ENCODE assay signal across 38 cellular contexts in genomic region chr15:28013976-28014375, GRCh38.
"Had no signal": no experiment of that assay in that cellular context is flagged by ENCODE, and none has a peak within 500 bp of the region (broad histone marks: within the 10 kb centered on the region; RNA-seq: fewer than 3 reads in every experiment).

No MANE protein-coding gene starts in this region.

- H3K27me3 Mint-ChIP-seq: activated B cell treated with CpG ODN at 0.5 μM for 24 hours; activated CD4-positive, alpha-beta memory T cell treated with anti-CD3 and anti-CD28 coated beads for 36 hours; activated CD4-positive, alpha-beta T cell treated with anti-CD3 and anti-CD28 coated beads, Interleukin-2, amount 10 ng/mL, durations not matched to agents 24 days and 14 days; activated naive CD8-positive, alpha-beta T cell treated with anti-CD3 and anti-CD28 coated beads for 36 hours had no signal

- H3K4me3 Mint-ChIP-seq: activated B cell treated with CpG ODN at 0.5 μM for 24 hours; activated CD4-positive, alpha-beta memory T cell treated with anti-CD3 and anti-CD28 coated beads for 36 hours; activated CD4-positive, alpha-beta T cell treated with anti-CD3 and anti-CD28 coated beads, Interleukin-2, amount 10 ng/mL, durations not matched to agents 24 days and 14 days; activated naive CD4-positive, alpha-beta T cell treated with anti-CD3 and anti-CD28 coated beads for 36 hours; activated naive CD8-positive, alpha-beta T cell treated with anti-CD3 and anti-CD28 coated beads for 36 hours; activated T-cell treated with anti-CD3 and anti-CD28 coated beads, Interleukin-2, amount 50 U/mL, for 4 hours; activated T-cell treated with anti-CD3 and anti-CD28 coated beads, Interleukin-2, amount 50 U/mL, for 72 hours; activated T-helper 1 cell treated with anti-CD3 and anti-CD28 coated beads, Interleukin-12 subunit alpha, Interleukin-12 subunit beta, Interleukin-2, Interleukin-4 antibody, amounts not matched to agents 30 ng/mL and 10 ng/mL and 1 ng/mL, durations not matched to agents 14 hours and 24 hours and 36 hours; activated T-helper 17 cell treated with anti-CD3 and anti-CD28 coated beads, Interleukin-2, amount 50 U/mL, for 72 hours; central memory CD8-positive, alpha-beta T cell; T-helper 1 cell treated with Interleukin-12 subunit alpha and Interleukin-12 subunit beta and Interleukin-4 antibody, amounts not matched to agents 30 μg/mL and 1 μg/mL, for 36 hours; T-helper 2 cell treated with Interferon-gamma antibody and Interleukin-4, amounts not matched to agents 5 μg/mL and 100 μg/mL, for 36 hours had no signal

- H3K27ac Mint-ChIP-seq: activated B cell treated with CpG ODN at 0.5 μM for 24 hours; activated CD4-positive, alpha-beta memory T cell treated with anti-CD3 and anti-CD28 coated beads for 36 hours; activated CD4-positive, alpha-beta T cell treated with anti-CD3 and anti-CD28 coated beads, Interleukin-2, amount 10 ng/mL, durations not matched to agents 24 days and 14 days; activated naive CD4-positive, alpha-beta T cell treated with anti-CD3 and anti-CD28 coated beads for 36 hours; activated naive CD8-positive, alpha-beta T cell treated with anti-CD3 and anti-CD28 coated beads for 36 hours; activated T-cell treated with anti-CD3 and anti-CD28 coated beads, Interleukin-2, amount 50 U/mL, for 72 hours; activated T-helper 1 cell treated with anti-CD3 and anti-CD28 coated beads, Interleukin-12 subunit alpha, Interleukin-12 subunit beta, Interleukin-2, Interleukin-4 antibody, amounts not matched to agents 30 ng/mL and 10 ng/mL and 1 ng/mL, durations not matched to agents 14 hours and 24 hours and 36 hours; activated T-helper 17 cell treated with anti-CD3 and anti-CD28 coated beads, Interleukin-2, amount 50 U/mL, for 72 hours; T-helper 1 cell treated with Interleukin-12 subunit alpha and Interleukin-12 subunit beta and Interleukin-4 antibody, amounts not matched to agents 30 μg/mL and 1 μg/mL, for 36 hours; T-helper 2 cell treated with Interferon-gamma antibody and Interleukin-4, amounts not matched to agents 5 μg/mL and 100 μg/mL, for 36 hours had no signal

- H3K4me1 ChIP-seq: adrenal gland, body of pancreas, breast epithelium had no signal

- H3K36me3 Mint-ChIP-seq: activated CD4-positive, alpha-beta memory T cell treated with anti-CD3 and anti-CD28 coated beads for 36 hours; activated naive CD4-positive, alpha-beta T cell treated with anti-CD3 and anti-CD28 coated beads, Interleukin-2, amount 50 U/mL, for 72 hours; activated naive CD8-positive, alpha-beta T cell treated with anti-CD3 and anti-CD28 coated beads for 36 hours had no signal

- H3K27me3 ChIP-seq: adrenal gland, body of pancreas, brain microvascular endothelial cell, breast epithelium had no signal

- FAIRE-seq: astrocyte, TTC549 had no signal

- ATAC-seq: activated naive CD4-positive, alpha-beta T cell treated with anti-CD3 and anti-CD28 coated beads, Interleukin-2, amount 50 U/mL, for 72 hours; activated T-cell treated with anti-CD3 and anti-CD28 coated beads, Interleukin-2, amount 50 U/mL, for 4 hours; activated T-cell treated with anti-CD3 and anti-CD28 coated beads, Interleukin-2, amount 50 U/mL, for 72 hours; activated T-helper 17 cell treated with anti-CD3 and anti-CD28 coated beads, Interleukin-2, amount 50 U/mL, for 72 hours; body of pancreas had no signal

- DNase-seq: activated B cell treated with CpG ODN at 0.5 μM for 24 hours; activated CD4-positive, alpha-beta memory T cell treated with anti-CD3 and anti-CD28 coated beads for 36 hours; activated CD4-positive, alpha-beta T cell treated with anti-CD3 and anti-CD28 coated beads for 4 hours; activated CD4-positive, alpha-beta T cell treated with anti-CD3 and anti-CD28 coated beads, Interleukin-2, amount 10 ng/mL, durations not matched to agents 24 days and 14 days; activated CD4-positive, alpha-beta T cell treated with anti-CD3 and anti-CD28 coated beads, Interleukin-2, amount 50 U/mL, for 1 hour; activated CD4-positive, alpha-beta T cell treated with anti-CD3 and anti-CD28 coated beads, Interleukin-2, amount 50 U/mL, for 4 hours; activated CD4-positive, CD25-positive, alpha-beta regulatory T cell treated with anti-CD3 and anti-CD28 coated beads, Interleukin-2, amount 50 U/mL, for 72 hours; activated CD8-positive, alpha-beta memory T cell treated with anti-CD3 and anti-CD28 coated beads, Interleukin-2, amount 50 U/mL, for 4 hours; activated effector memory CD4-positive, alpha-beta T cell treated with anti-CD3 and anti-CD28 coated beads, Interleukin-2, amount 50 U/mL, for 16 hours; activated gamma-delta T cell treated with Interleukin-2 at 50 U/mL for 16 hours; activated naive CD4-positive, alpha-beta T cell; activated naive CD4-positive, alpha-beta T cell treated with anti-CD3 and anti-CD28 coated beads for 36 hours; activated naive CD4-positive, alpha-beta T cell treated with anti-CD3 and anti-CD28 coated beads, Interleukin-2, amount 50 U/mL, for 16 hours; activated naive CD8-positive, alpha-beta T cell treated with anti-CD3 and anti-CD28 coated beads for 36 hours; activated T-cell treated with anti-CD3 and anti-CD28 coated beads for 4 hours; activated T-cell treated with anti-CD3 and anti-CD28 coated beads, Interleukin-2, amount 50 U/mL, for 1 hour; activated T-cell treated with anti-CD3 and anti-CD28 coated beads, Interleukin-2, amount 50 U/mL, for 4 hours; activated T-cell treated with anti-CD3 and anti-CD28 coated beads, Interleukin-2, amount 50 U/mL, for 72 hours; adrenal gland; amniotic stem cell; aorta; body of pancreas; brain microvascular endothelial cell; cerebellar nuclear complex; SW 1271; T-helper 1 cell; T-helper 2 cell; T-helper 9 cell had no signal

- H3K27ac ChIP-seq: adrenal gland, body of pancreas, brain microvascular endothelial cell, breast epithelium, VCaP had no signal

- H3K9me3 Mint-ChIP-seq: activated CD4-positive, alpha-beta memory T cell treated with anti-CD3 and anti-CD28 coated beads for 36 hours; activated CD4-positive, alpha-beta T cell treated with anti-CD3 and anti-CD28 coated beads, Interleukin-2, amount 10 ng/mL, durations not matched to agents 24 days and 14 days; activated naive CD4-positive, alpha-beta T cell treated with anti-CD3 and anti-CD28 coated beads for 36 hours; activated naive CD4-positive, alpha-beta T cell treated with anti-CD3 and anti-CD28 coated beads, Interleukin-2, amount 50 U/mL, for 72 hours; activated naive CD8-positive, alpha-beta T cell treated with anti-CD3 and anti-CD28 coated beads for 36 hours; activated T-cell treated with anti-CD3 and anti-CD28 coated beads, Interleukin-2, amount 50 U/mL, for 4 hours; activated T-cell treated with anti-CD3 and anti-CD28 coated beads, Interleukin-2, amount 50 U/mL, for 72 hours; activated T-helper 1 cell treated with anti-CD3 and anti-CD28 coated beads, Interleukin-12 subunit alpha, Interleukin-12 subunit beta, Interleukin-2, Interleukin-4 antibody, amounts not matched to agents 30 ng/mL and 10 ng/mL and 1 ng/mL, durations not matched to agents 14 hours and 24 hours and 36 hours; activated T-helper 17 cell treated with anti-CD3 and anti-CD28 coated beads, Interleukin-2, amount 50 U/mL, for 72 hours; central memory CD8-positive, alpha-beta T cell; T-helper 1 cell treated with Interleukin-12 subunit alpha and Interleukin-12 subunit beta and Interleukin-4 antibody, amounts not matched to agents 30 μg/mL and 1 μg/mL, for 36 hours; T-helper 2 cell treated with Interferon-gamma antibody and Interleukin-4, amounts not matched to agents 5 μg/mL and 100 μg/mL, for 36 hours had no signal

- H3K4me1 Mint-ChIP-seq: activated B cell treated with CpG ODN at 0.5 μM for 24 hours; activated CD4-positive, alpha-beta T cell treated with anti-CD3 and anti-CD28 coated beads, Interleukin-2, amount 10 ng/mL, durations not matched to agents 24 days and 14 days; activated naive CD8-positive, alpha-beta T cell treated with anti-CD3 and anti-CD28 coated beads for 36 hours; activated T-helper 17 cell treated with anti-CD3 and anti-CD28 coated beads, Interleukin-2, amount 50 U/mL, for 72 hours; central memory CD8-positive, alpha-beta T cell had no signal

- H3K36me3 ChIP-seq: adrenal gland, brain microvascular endothelial cell, breast epithelium had no signal

- H3K4me3 ChIP-seq: adrenal gland, body of pancreas, breast epithelium had no signal

- H3K9me3 ChIP-seq: adrenal gland, body of pancreas, breast epithelium had no signal
